Comparison of ENCODE assay signal across 33 cellular contexts in genomic region chr1:191142748-191143147, GRCh38.
"Had no signal": no experiment of that assay in that cellular context is flagged by ENCODE, and none has a peak within 500 bp of the region (broad histone marks: within the 10 kb centered on the region; RNA-seq: fewer than 3 reads in every experiment).

No MANE protein-coding gene starts in this region.

- H3K27me3 Mint-ChIP-seq: activated B cell treated with CpG ODN at 0.5 μM for 24 hours; activated CD8-positive, alpha-beta T cell treated with anti-CD3 and anti-CD28 coated beads for 36 hours; activated naive CD4-positive, alpha-beta T cell treated with anti-CD3 and anti-CD28 coated beads, Interleukin-2, amount 10 ng/mL, durations not matched to agents 7 days and 5 days; activated naive CD8-positive, alpha-beta T cell treated with anti-CD3 and anti-CD28 coated beads, Interleukin-2, amount 10 ng/mL, durations not matched to agents 7 days and 5 days; brain; central memory CD8-positive, alpha-beta T cell; dendritic cell treated with granulocyte-macrophage colony-stimulating factor and Interleukin-4, amounts not matched to agents 40 ng/mL and 50 ng/mL, for 4 days; T-helper 17 cell had no signal

- H3K9me3 Mint-ChIP-seq: activated B cell treated with CpG ODN at 0.5 μM for 24 hours; activated naive CD4-positive, alpha-beta T cell treated with anti-CD3 and anti-CD28 coated beads, Interleukin-2, amount 10 ng/mL, durations not matched to agents 7 days and 5 days; activated T-helper 1 cell treated with anti-CD3 and anti-CD28 coated beads, Interleukin-12 subunit alpha, Interleukin-12 subunit beta, Interleukin-2, Interleukin-4 antibody, amounts not matched to agents 30 ng/mL and 10 ng/mL and 1 ng/mL, durations not matched to agents 14 hours and 24 hours and 36 hours; endodermal cell had no signal

- H3K36me3 ChIP-seq: ascending aorta, WERI-Rb-1 had no signal

- H3K27me3 ChIP-seq: ascending aorta, dorsolateral prefrontal cortex had no signal

- H3K4me3 Mint-ChIP-seq: activated B cell treated with CpG ODN at 0.5 μM for 24 hours; activated CD8-positive, alpha-beta T cell treated with anti-CD3 and anti-CD28 coated beads for 36 hours; activated naive CD4-positive, alpha-beta T cell treated with anti-CD3 and anti-CD28 coated beads, Interleukin-2, amount 10 ng/mL, durations not matched to agents 7 days and 5 days; activated naive CD8-positive, alpha-beta T cell treated with anti-CD3 and anti-CD28 coated beads, Interleukin-2, amount 10 ng/mL, durations not matched to agents 7 days and 5 days; activated T-helper 1 cell treated with anti-CD3 and anti-CD28 coated beads, Interleukin-12 subunit alpha, Interleukin-12 subunit beta, Interleukin-2, Interleukin-4 antibody, amounts not matched to agents 30 ng/mL and 10 ng/mL and 1 ng/mL, durations not matched to agents 14 hours and 24 hours and 36 hours; brain; central memory CD8-positive, alpha-beta T cell; dendritic cell treated with granulocyte-macrophage colony-stimulating factor and Interleukin-4, amounts not matched to agents 40 ng/mL and 50 ng/mL, for 4 days; endodermal cell; T-helper 17 cell; T-helper 2 cell treated with Interferon-gamma antibody and Interleukin-4, amounts not matched to agents 5 μg/mL and 100 μg/mL, for 36 hours had no signal

- H3K27ac ChIP-seq: ascending aorta, coronary artery, dorsolateral prefrontal cortex, WERI-Rb-1 had no signal

- DNase-seq: activated B cell treated with CpG ODN at 0.5 μM for 24 hours; activated CD4-positive, alpha-beta T cell treated with anti-CD3 and anti-CD28 coated beads for 48 hours; activated CD4-positive, alpha-beta T cell treated with anti-CD3 and anti-CD28 coated beads, Interleukin-2, amount 50 U/mL, for 1 hour; activated CD4-positive, alpha-beta T cell treated with anti-CD3 and anti-CD28 coated beads, Interleukin-2, amount 50 U/mL, for 48 hours; activated CD8-positive, alpha-beta memory T cell treated with anti-CD3 and anti-CD28 coated beads for 24 hours; activated CD8-positive, alpha-beta memory T cell treated with anti-CD3 and anti-CD28 coated beads, Interleukin-2, amount 50 U/mL, for 4 hours; activated CD8-positive, alpha-beta T cell treated with anti-CD3 and anti-CD28 coated beads for 36 hours; activated effector memory CD4-positive, alpha-beta T cell treated with anti-CD3 and anti-CD28 coated beads, Interleukin-2, amount 50 U/mL, for 16 hours; activated naive CD4-positive, alpha-beta T cell treated with anti-CD3 and anti-CD28 coated beads, Interleukin-2, amount 10 ng/mL, durations not matched to agents 7 days and 5 days; activated naive CD8-positive, alpha-beta T cell treated with anti-CD3 and anti-CD28 coated beads, Interleukin-2, amount 10 ng/mL, durations not matched to agents 7 days and 5 days; activated T-cell treated with anti-CD3 and anti-CD28 coated beads, Interleukin-2, amount 50 U/mL, for 1 hour; activated T-cell treated with anti-CD3 and anti-CD28 coated beads, Interleukin-2, amount 50 U/mL, for 48 hours; dorsolateral prefrontal cortex; effector memory CD4-positive, alpha-beta T cell; endodermal cell; foreskin fibroblast; head of caudate nucleus; T-helper 17 cell; T1000; WERI-Rb-1 had no signal

- H3K36me3 Mint-ChIP-seq: activated naive CD4-positive, alpha-beta T cell treated with anti-CD3 and anti-CD28 coated beads, Interleukin-2, amount 10 ng/mL, durations not matched to agents 7 days and 5 days; activated naive CD8-positive, alpha-beta T cell treated with anti-CD3 and anti-CD28 coated beads, Interleukin-2, amount 10 ng/mL, durations not matched to agents 7 days and 5 days; brain had no signal

- FAIRE-seq: bronchial epithelial cell, frontal cortex had no signal

- H3K27ac Mint-ChIP-seq: activated B cell treated with CpG ODN at 0.5 μM for 24 hours; activated CD8-positive, alpha-beta T cell treated with anti-CD3 and anti-CD28 coated beads for 36 hours; activated naive CD4-positive, alpha-beta T cell treated with anti-CD3 and anti-CD28 coated beads, Interleukin-2, amount 10 ng/mL, durations not matched to agents 7 days and 5 days; activated naive CD4-positive, alpha-beta T cell treated with anti-CD3 and anti-CD28 coated beads, Interleukin-2, amount 50 U/mL, for 72 hours; activated naive CD8-positive, alpha-beta T cell treated with anti-CD3 and anti-CD28 coated beads, Interleukin-2, amount 10 ng/mL, durations not matched to agents 7 days and 5 days; activated T-helper 1 cell treated with anti-CD3 and anti-CD28 coated beads, Interleukin-12 subunit alpha, Interleukin-12 subunit beta, Interleukin-2, Interleukin-4 antibody, amounts not matched to agents 30 ng/mL and 10 ng/mL and 1 ng/mL, durations not matched to agents 14 hours and 24 hours and 36 hours; activated T-helper 2 cell treated with anti-CD3 and anti-CD28 coated beads, Interferon-gamma antibody, Interleukin-2, Interleukin-4, amounts not matched to agents 10 μg/mL and 5 μg/mL and 100 μg/mL, durations not matched to agents 14 hours and 24 hours and 36 hours; brain; dendritic cell treated with granulocyte-macrophage colony-stimulating factor and Interleukin-4, amounts not matched to agents 40 ng/mL and 50 ng/mL, for 4 days; endodermal cell; T-helper 17 cell; T-helper 2 cell treated with Interferon-gamma antibody and Interleukin-4, amounts not matched to agents 5 μg/mL and 100 μg/mL, for 36 hours had no signal

- H3K4me1 Mint-ChIP-seq: activated B cell treated with CpG ODN at 0.5 μM for 24 hours; activated naive CD4-positive, alpha-beta T cell treated with anti-CD3 and anti-CD28 coated beads, Interleukin-2, amount 10 ng/mL, durations not matched to agents 7 days and 5 days; activated naive CD8-positive, alpha-beta T cell treated with anti-CD3 and anti-CD28 coated beads, Interleukin-2, amount 10 ng/mL, durations not matched to agents 7 days and 5 days; brain; central memory CD8-positive, alpha-beta T cell; endodermal cell; T-helper 17 cell had no signal

- H3K9me3 ChIP-seq: ascending aorta had no signal

- H3K4me1 ChIP-seq: ascending aorta had no signal

- ATAC-seq: activated CD4-positive, CD25-positive, alpha-beta regulatory T cell treated with anti-CD3 and anti-CD28 coated beads, Interleukin-2, amount 50 U/mL, for 24 hours; activated CD8-positive, alpha-beta T cell treated with anti-CD3 and anti-CD28 coated beads for 36 hours; activated naive CD4-positive, alpha-beta T cell treated with anti-CD3 and anti-CD28 coated beads, Interleukin-2, amount 50 U/mL, for 72 hours; esophagus mucosa; T-helper 17 cell had no signal

- H3K4me3 ChIP-seq: ascending aorta, coronary artery, dorsolateral prefrontal cortex had no signal
